1 cellular context compared by ENCODE assay signal in genomic region chr2:70301344-70302194, GRCh38.
TF ChIP-seq lines count a peak whose summit lies in the region.

Gene FAM136A, minus strand, starts transcription at chr2:70302067. Its CDS starts 56 bp downstream, at chr2:70302011.

TF ChIP-seq in K562, 482 proteins besides CTCF, POLR2A, EP300 and RAD21 (continued from another document and continues in another):
- TF ChIP-seq ZNF146 (CRISPR knock-in tag; IDR thresholded peaks at IDR 0.05; ENCODE audit: unreplicated experiment): no peak
- TF ChIP-seq, protein P1, sequence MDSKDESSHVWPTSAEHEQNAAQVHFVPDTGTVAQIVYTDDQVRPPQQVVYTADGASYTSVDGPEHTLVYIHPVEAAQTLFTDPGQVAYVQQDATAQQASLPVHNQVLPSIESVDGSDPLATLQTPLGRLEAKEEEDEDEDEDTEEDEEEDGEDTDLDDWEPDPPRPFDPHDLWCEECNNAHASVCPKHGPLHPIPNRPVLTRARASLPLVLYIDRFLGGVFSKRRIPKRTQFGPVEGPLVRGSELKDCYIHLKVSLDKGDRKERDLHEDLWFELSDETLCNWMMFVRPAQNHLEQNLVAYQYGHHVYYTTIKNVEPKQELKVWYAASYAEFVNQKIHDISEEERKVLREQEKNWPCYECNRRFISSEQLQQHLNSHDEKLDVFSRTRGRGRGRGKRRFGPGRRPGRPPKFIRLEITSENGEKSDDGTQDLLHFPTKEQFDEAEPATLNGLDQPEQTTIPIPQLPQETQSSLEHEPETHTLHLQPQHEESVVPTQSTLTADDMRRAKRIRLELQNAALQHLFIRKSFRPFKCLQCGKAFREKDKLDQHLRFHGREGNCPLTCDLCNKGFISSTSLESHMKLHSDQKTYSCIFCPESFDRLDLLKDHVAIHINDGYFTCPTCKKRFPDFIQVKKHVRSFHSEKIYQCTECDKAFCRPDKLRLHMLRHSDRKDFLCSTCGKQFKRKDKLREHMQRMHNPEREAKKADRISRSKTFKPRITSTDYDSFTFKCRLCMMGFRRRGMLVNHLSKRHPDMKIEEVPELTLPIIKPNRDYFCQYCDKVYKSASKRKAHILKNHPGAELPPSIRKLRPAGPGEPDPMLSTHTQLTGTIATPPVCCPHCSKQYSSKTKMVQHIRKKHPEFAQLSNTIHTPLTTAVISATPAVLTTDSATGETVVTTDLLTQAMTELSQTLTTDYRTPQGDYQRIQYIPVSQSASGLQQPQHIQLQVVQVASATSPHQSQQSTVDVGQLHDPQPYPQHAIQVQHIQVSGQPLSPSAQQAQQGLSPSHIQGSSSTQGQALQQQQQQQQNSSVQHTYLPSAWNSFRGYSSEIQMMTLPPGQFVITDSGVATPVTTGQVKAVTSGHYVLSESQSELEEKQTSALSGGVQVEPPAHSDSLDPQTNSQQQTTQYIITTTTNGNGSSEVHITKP (IDR thresholded peaks at IDR 0.05; ENCODE audit: partially characterized antibody): no peak
- TF ChIP-seq ELF4 (CRISPR knock-in tag; IDR thresholded peaks at IDR 0.05): no peak
- no peak for TF ChIP-seq PCBP2 (IDR thresholded peaks at IDR 0.05; ENCODE audit: low read depth, low read length, poor library complexity, severe bottlenecking)
- TF ChIP-seq ZNF75A (CRISPR knock-in tag; IDR thresholded peaks at IDR 0.05): no peak
- TF ChIP-seq ZNF316 (IDR thresholded peaks at IDR 0.05): no peak; the same call in 1 of the 2 replicates
- peak; percentile 54 for TF ChIP-seq SMC3 (conservative IDR thresholded peaks at IDR 0.05; ENCODE audit: insufficient read depth, low read depth, low read length)
- TF ChIP-seq EWSR1 (IDR thresholded peaks at IDR 0.05; ENCODE audit: borderline replicate concordance, low read depth, partially characterized antibody): no peak
- TF ChIP-seq NR0B1 (IDR thresholded peaks at IDR 0.05; ENCODE audit: partially characterized antibody): no peak
- TF ChIP-seq ZNF584 (CRISPR knock-in tag; IDR thresholded peaks at IDR 0.05; ENCODE audit: low read depth): no peak
- peak in 1 of 2 experiments; percentile 47; a peak in 2 of 4 replicates for TF ChIP-seq TEAD1 (CRISPR knock-in tag; IDR thresholded peaks at IDR 0.05)
- peak; percentile 58 for TF ChIP-seq ZNF263 (CRISPR knock-in tag; IDR thresholded peaks at IDR 0.05; ENCODE audit: borderline replicate concordance)
- TF ChIP-seq NR2C2 (CRISPR knock-in tag; IDR thresholded peaks at IDR 0.05): peak; percentile 96
- TF ChIP-seq NR2C2 (tag; IDR thresholded peaks at IDR 0.05): peak; percentile 98
- no peak for TF ChIP-seq DMBX1 (CRISPR knock-in tag; IDR thresholded peaks at IDR 0.05; ENCODE audit: borderline replicate concordance)
- TF ChIP-seq IRF2 (CRISPR knock-in tag; IDR thresholded peaks at IDR 0.05): no peak
- TF ChIP-seq, protein P2, sequence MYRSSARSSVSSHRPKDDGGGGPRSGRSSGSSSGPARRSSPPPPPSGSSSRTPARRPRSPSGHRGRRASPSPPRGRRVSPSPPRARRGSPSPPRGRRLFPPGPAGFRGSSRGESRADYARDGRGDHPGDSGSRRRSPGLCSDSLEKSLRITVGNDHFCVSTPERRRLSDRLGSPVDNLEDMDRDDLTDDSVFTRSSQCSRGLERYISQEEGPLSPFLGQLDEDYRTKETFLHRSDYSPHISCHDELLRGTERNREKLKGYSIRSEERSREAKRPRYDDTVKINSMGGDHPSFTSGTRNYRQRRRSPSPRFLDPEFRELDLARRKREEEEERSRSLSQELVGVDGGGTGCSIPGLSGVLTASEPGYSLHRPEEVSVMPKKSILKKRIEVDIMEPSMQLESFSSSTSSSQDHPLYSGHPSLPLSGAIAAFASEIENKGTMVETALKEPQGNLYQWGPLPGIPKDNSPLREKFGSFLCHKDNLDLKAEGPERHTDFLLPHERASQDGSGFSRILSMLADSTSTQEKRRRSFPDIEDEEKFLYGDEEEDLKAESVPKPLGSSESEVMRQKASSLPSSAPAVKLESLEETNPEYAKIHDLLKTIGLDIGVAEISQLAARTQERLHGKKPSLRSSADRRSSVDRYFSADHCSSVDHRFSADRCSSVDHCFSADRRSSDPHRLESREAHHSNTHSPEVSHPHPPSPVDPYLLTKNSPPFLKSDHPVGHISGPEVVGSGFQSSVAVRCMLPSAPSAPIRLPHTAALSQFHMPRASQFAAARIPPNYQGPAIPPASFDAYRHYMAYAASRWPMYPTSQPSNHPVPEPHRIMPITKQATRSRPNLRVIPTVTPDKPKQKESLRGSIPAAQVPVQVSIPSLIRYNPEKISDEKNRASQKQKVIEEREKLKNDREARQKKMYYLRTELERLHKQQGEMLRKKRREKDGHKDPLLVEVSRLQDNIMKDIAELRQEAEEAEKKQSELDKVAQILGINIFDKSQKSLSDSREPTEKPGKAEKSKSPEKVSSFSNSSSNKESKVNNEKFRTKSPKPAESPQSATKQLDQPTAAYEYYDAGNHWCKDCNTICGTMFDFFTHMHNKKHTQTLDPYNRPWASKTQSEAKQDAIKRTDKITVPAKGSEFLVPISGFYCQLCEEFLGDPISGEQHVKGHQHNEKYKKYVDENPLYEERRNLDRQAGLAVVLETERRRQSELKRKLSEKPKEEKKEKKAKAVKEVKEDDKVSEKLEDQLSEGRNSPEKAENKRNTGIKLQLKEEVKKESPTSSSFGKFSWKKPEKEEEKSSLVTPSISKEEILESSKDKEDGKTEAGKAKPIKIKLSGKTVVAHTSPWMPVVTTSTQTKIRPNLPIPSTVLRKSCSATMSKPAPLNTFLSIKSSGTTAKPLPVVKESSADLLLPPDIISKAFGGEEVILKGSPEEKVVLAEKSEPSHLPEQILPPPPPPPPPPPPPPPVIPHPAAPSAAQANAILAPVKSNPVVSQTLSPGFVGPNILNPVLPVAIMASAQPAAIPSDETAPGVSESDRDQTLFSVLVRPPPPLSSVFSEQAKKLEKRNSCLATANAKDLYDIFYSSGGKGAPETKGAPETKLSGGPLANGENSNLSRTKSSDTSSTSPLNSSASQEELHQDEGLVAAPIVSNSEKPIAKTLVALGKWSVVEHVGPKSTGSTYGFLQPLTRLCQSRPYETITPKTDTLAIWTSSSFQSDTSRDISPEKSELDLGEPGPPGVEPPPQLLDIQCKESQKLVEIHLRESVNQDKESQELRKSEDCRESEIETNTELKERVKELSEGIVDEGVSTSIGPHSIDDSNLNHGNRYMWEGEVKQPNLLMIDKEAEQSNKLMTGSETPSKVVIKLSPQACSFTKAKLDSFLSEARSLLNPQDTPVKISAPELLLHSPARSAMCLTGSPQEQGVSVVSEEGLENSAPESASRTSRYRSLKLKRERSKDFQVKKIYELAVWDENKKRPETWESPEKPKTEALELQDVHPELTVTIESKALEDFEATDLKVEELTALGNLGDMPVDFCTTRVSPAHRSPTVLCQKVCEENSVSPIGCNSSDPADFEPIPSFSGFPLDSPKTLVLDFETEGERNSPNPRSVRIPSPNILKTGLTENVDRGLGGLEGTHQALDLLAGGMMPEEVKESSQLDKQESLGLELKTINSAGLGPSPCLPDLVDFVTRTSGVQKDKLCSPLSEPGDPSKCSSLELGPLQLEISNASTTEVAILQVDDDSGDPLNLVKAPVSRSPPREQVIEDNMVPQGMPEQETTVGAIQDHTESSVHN (IDR thresholded peaks at IDR 0.05; ENCODE audit: borderline replicate concordance in 1 of 2, low read depth in 1 of 2): no peak
- no peak for TF ChIP-seq NUFIP1 (IDR thresholded peaks at IDR 0.05; ENCODE audit: partially characterized antibody)
- no peak for TF ChIP-seq HSF4 (CRISPR knock-in tag; IDR thresholded peaks at IDR 0.05; ENCODE audit: borderline replicate concordance)
- TF ChIP-seq, protein P3, sequence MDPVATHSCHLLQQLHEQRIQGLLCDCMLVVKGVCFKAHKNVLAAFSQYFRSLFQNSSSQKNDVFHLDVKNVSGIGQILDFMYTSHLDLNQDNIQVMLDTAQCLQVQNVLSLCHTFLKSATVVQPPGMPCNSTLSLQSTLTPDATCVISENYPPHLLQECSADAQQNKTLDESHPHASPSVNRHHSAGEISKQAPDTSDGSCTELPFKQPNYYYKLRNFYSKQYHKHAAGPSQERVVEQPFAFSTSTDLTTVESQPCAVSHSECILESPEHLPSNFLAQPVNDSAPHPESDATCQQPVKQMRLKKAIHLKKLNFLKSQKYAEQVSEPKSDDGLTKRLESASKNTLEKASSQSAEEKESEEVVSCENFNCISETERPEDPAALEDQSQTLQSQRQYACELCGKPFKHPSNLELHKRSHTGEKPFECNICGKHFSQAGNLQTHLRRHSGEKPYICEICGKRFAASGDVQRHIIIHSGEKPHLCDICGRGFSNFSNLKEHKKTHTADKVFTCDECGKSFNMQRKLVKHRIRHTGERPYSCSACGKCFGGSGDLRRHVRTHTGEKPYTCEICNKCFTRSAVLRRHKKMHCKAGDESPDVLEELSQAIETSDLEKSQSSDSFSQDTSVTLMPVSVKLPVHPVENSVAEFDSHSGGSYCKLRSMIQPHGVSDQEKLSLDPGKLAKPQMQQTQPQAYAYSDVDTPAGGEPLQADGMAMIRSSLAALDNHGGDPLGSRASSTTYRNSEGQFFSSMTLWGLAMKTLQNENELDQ (CRISPR knock-in tag; IDR thresholded peaks at IDR 0.05; ENCODE audit: borderline replicate concordance): no peak
- no peak for TF ChIP-seq ZNF449 (CRISPR knock-in tag; IDR thresholded peaks at IDR 0.05)
- TF ChIP-seq NEUROD1 (IDR thresholded peaks at IDR 0.05; ENCODE audit: borderline replicate concordance, low read depth, low read length, partially characterized antibody): no peak
- TF ChIP-seq DIDO1 (tag; IDR thresholded peaks at IDR 0.05; ENCODE audit: low read depth): no peak
- peak; percentile 76; the same call in 1 of the 2 replicates for TF ChIP-seq STAG1 (CRISPR knock-in tag; IDR thresholded peaks at IDR 0.05; ENCODE audit: borderline replicate concordance)
- TF ChIP-seq KAT8 (IDR thresholded peaks at IDR 0.05; ENCODE audit: low read depth): no peak
- TF ChIP-seq NR3C1 (CRISPR knock-in tag; IDR thresholded peaks at IDR 0.05): no peak
- no peak for TF ChIP-seq SMARCA5 (IDR thresholded peaks at IDR 0.05)
- TF ChIP-seq, protein P4, sequence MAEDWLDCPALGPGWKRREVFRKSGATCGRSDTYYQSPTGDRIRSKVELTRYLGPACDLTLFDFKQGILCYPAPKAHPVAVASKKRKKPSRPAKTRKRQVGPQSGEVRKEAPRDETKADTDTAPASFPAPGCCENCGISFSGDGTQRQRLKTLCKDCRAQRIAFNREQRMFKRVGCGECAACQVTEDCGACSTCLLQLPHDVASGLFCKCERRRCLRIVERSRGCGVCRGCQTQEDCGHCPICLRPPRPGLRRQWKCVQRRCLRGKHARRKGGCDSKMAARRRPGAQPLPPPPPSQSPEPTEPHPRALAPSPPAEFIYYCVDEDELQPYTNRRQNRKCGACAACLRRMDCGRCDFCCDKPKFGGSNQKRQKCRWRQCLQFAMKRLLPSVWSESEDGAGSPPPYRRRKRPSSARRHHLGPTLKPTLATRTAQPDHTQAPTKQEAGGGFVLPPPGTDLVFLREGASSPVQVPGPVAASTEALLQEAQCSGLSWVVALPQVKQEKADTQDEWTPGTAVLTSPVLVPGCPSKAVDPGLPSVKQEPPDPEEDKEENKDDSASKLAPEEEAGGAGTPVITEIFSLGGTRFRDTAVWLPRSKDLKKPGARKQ (CRISPR knock-in tag; IDR thresholded peaks at IDR 0.05): no peak
- TF ChIP-seq RBM14 (IDR thresholded peaks at IDR 0.05; ENCODE audit: borderline replicate concordance, insufficient read depth, low read depth, low read length): no peak
- TF ChIP-seq, protein P5, sequence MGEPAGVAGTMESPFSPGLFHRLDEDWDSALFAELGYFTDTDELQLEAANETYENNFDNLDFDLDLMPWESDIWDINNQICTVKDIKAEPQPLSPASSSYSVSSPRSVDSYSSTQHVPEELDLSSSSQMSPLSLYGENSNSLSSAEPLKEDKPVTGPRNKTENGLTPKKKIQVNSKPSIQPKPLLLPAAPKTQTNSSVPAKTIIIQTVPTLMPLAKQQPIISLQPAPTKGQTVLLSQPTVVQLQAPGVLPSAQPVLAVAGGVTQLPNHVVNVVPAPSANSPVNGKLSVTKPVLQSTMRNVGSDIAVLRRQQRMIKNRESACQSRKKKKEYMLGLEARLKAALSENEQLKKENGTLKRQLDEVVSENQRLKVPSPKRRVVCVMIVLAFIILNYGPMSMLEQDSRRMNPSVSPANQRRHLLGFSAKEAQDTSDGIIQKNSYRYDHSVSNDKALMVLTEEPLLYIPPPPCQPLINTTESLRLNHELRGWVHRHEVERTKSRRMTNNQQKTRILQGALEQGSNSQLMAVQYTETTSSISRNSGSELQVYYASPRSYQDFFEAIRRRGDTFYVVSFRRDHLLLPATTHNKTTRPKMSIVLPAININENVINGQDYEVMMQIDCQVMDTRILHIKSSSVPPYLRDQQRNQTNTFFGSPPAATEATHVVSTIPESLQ (CRISPR knock-in tag; IDR thresholded peaks at IDR 0.05): peak; percentile 28; the same call in 1 of the 2 replicates
- TF ChIP-seq KDM4B (IDR thresholded peaks at IDR 0.05; ENCODE audit: borderline replicate concordance in 2 of 2, low read depth in 1 of 2): no peak; a peak in 1 of 4 replicates
- TF ChIP-seq CBX1 (IDR thresholded peaks at IDR 0.05; ENCODE audit: low read depth): peak; percentile 53
- TF ChIP-seq PURB (CRISPR knock-in tag; IDR thresholded peaks at IDR 0.05; ENCODE audit: low read depth): no peak
- TF ChIP-seq LCOR (CRISPR knock-in tag; IDR thresholded peaks at IDR 0.05): peak; percentile 40; the same call in 1 of the 2 replicates
- no peak for TF ChIP-seq KDM2B (CRISPR knock-in tag; IDR thresholded peaks at IDR 0.05)
- TF ChIP-seq PRMT5 (CRISPR knock-in tag; IDR thresholded peaks at IDR 0.05): no peak
- TF ChIP-seq POLR2G (IDR thresholded peaks at IDR 0.05; ENCODE audit: low read depth, low read length): peak; percentile 96
- TF ChIP-seq, protein P6, sequence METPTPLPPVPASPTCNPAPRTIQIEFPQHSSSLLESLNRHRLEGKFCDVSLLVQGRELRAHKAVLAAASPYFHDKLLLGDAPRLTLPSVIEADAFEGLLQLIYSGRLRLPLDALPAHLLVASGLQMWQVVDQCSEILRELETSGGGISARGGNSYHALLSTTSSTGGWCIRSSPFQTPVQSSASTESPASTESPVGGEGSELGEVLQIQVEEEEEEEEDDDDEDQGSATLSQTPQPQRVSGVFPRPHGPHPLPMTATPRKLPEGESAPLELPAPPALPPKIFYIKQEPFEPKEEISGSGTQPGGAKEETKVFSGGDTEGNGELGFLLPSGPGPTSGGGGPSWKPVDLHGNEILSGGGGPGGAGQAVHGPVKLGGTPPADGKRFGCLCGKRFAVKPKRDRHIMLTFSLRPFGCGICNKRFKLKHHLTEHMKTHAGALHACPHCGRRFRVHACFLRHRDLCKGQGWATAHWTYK (CRISPR knock-in tag; IDR thresholded peaks at IDR 0.05): peak; percentile 63; the same call in 1 of the 2 replicates
